In the genomic region with DNA sequence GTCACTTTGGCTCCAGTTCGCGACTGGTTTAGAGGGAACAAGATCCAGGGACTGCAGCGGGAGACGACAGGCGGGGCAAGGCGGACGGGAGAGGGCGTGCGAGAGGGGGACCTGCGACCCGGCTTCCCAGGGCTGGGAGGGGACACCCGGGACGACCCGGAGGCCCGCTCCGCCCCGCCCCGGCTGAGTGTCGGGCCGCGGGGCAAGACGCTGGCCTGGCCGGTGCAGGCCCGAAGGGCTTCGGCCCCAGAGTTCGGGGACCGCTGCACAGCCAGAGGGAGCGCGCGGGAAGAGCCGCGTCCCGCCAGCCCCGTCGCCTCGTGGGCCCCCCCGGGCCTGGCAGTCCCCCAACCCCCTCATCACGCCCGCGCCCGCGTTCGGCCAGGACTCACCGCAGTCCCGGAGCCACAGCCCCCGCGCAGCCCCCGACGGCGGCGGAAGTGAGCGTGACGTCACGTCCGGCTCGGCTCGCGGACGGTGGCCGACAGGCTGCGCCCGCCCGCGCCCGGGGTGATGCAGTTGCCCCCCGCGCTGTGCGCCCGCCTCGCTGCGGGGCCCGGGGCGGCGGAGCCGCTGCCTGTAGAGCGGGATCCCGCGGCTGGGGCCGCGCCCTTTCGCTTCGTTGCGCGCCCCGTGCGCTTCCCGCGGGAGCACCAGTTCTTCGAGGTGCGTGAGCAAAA, we compare ENCODE assay signal across 1 cellular context.
TF ChIP-seq lines count a peak whose summit lies in the region.

A gene with protein sequence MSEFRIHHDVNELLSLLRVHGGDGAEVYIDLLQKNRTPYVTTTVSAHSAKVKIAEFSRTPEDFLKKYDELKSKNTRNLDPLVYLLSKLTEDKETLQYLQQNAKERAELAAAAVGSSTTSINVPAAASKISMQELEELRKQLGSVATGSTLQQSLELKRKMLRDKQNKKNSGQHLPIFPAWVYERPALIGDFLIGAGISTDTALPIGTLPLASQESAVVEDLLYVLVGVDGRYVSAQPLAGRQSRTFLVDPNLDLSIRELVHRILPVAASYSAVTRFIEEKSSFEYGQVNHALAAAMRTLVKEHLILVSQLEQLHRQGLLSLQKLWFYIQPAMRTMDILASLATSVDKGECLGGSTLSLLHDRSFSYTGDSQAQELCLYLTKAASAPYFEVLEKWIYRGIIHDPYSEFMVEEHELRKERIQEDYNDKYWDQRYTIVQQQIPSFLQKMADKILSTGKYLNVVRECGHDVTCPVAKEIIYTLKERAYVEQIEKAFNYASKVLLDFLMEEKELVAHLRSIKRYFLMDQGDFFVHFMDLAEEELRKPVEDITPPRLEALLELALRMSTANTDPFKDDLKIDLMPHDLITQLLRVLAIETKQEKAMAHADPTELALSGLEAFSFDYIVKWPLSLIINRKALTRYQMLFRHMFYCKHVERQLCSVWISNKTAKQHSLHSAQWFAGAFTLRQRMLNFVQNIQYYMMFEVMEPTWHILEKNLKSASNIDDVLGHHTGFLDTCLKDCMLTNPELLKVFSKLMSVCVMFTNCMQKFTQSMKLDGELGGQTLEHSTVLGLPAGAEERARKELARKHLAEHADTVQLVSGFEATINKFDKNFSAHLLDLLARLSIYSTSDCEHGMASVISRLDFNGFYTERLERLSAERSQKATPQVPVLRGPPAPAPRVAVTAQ (minus strand): TSS at position 442 of the 680 bp plus-strand sequence. CDS start 5,931 bp downstream, outside the sequence.
A gene with protein sequence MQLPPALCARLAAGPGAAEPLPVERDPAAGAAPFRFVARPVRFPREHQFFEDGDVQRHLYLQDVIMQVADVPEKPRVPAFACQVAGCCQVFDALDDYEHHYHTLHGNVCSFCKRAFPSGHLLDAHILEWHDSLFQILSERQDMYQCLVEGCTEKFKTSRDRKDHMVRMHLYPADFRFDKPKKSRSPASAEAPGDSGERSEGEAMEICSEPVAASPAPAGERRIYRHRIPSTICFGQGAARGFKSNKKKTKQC (plus strand): TSS at position 484 of the 680 bp plus-strand sequence. CDS start 30 bp downstream, at position 514.

TF ChIP-seq in HEK293, 187 proteins besides CTCF, POLR2A, EP300 and RAD21 (continued from another document and continues in another):
- TF ChIP-seq, protein P1, sequence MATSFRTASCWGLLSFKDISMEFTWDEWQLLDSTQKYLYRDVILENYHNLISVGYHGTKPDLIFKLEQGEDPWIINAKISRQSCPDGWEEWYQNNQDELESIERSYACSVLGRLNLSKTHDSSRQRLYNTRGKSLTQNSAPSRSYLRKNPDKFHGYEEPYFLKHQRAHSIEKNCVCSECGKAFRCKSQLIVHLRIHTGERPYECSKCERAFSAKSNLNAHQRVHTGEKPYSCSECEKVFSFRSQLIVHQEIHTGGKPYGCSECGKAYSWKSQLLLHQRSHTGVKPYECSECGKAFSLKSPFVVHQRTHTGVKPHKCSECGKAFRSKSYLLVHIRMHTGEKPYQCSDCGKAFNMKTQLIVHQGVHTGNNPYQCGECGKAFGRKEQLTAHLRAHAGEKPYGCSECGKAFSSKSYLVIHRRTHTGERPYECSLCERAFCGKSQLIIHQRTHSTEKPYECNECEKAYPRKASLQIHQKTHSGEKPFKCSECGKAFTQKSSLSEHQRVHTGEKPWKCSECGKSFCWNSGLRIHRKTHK (tag by site-specific recombination; IDR thresholded peaks at IDR 0.05) = no peak
- TF ChIP-seq, protein P2, sequence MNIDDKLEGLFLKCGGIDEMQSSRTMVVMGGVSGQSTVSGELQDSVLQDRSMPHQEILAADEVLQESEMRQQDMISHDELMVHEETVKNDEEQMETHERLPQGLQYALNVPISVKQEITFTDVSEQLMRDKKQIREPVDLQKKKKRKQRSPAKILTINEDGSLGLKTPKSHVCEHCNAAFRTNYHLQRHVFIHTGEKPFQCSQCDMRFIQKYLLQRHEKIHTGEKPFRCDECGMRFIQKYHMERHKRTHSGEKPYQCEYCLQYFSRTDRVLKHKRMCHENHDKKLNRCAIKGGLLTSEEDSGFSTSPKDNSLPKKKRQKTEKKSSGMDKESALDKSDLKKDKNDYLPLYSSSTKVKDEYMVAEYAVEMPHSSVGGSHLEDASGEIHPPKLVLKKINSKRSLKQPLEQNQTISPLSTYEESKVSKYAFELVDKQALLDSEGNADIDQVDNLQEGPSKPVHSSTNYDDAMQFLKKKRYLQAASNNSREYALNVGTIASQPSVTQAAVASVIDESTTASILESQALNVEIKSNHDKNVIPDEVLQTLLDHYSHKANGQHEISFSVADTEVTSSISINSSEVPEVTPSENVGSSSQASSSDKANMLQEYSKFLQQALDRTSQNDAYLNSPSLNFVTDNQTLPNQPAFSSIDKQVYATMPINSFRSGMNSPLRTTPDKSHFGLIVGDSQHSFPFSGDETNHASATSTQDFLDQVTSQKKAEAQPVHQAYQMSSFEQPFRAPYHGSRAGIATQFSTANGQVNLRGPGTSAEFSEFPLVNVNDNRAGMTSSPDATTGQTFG (tag by site-specific recombination; IDR thresholded peaks at IDR 0.05; ENCODE audit: borderline replicate concordance) = no peak
- TF ChIP-seq, protein P3, sequence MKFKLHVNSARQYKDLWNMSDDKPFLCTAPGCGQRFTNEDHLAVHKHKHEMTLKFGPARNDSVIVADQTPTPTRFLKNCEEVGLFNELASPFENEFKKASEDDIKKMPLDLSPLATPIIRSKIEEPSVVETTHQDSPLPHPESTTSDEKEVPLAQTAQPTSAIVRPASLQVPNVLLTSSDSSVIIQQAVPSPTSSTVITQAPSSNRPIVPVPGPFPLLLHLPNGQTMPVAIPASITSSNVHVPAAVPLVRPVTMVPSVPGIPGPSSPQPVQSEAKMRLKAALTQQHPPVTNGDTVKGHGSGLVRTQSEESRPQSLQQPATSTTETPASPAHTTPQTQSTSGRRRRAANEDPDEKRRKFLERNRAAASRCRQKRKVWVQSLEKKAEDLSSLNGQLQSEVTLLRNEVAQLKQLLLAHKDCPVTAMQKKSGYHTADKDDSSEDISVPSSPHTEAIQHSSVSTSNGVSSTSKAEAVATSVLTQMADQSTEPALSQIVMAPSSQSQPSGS (tag by site-specific recombination; IDR thresholded peaks at IDR 0.05; ENCODE audit: low read depth) = peak; percentile 51; the same call in 1 of the 2 replicates
- TF ChIP-seq ZBTB17 (tag by site-specific recombination; IDR thresholded peaks at IDR 0.05) (no peak), ZNF335 (tag by site-specific recombination; conservative IDR thresholded peaks at IDR 0.05) (peak; percentile 79), ZNF184 (tag by site-specific recombination; IDR thresholded peaks at IDR 0.05) (peak; percentile 55; the same call in 1 of the 2 replicates), ZNF112 (tag by site-specific recombination; IDR thresholded peaks at IDR 0.05) (no peak), ZNF292 (tag by site-specific recombination; IDR thresholded peaks at IDR 0.05; ENCODE audit: borderline replicate concordance, low read depth) (no peak), HOXC10 (CRISPR knock-in tag; IDR thresholded peaks at IDR 0.05) (no peak), MZF1 (tag by site-specific recombination; IDR thresholded peaks at IDR 0.05; ENCODE audit: borderline replicate concordance) (no peak), GLIS1 (tag by site-specific recombination; IDR thresholded peaks at IDR 0.05) (peak; percentile 54; the same call in 1 of the 2 replicates), ZNF777 (tag by site-specific recombination; IDR thresholded peaks at IDR 0.05; ENCODE audit: borderline replicate concordance) (no peak), ZNF157 (tag by site-specific recombination; IDR thresholded peaks at IDR 0.05) (no peak), ZNF621 (tag by site-specific recombination; IDR thresholded peaks at IDR 0.05) (no peak), ZNF302 (tag by site-specific recombination; IDR thresholded peaks at IDR 0.05; ENCODE audit: low read depth) (no peak), ZNF214 (tag by site-specific recombination; IDR thresholded peaks at IDR 0.05; ENCODE audit: borderline replicate concordance) (no peak), ZNF133 (tag by site-specific recombination; IDR thresholded peaks at IDR 0.05) (no peak), ZFP37 (tag by site-specific recombination; IDR thresholded peaks at IDR 0.05) (no peak), ZNF394 (tag by site-specific recombination; IDR thresholded peaks at IDR 0.05; ENCODE audit: borderline replicate concordance) (no peak), ZNF521 (tag by site-specific recombination; IDR thresholded peaks at IDR 0.05) (no peak), ZBTB20 (tag by site-specific recombination; IDR thresholded peaks at IDR 0.05) (peak; percentile 22; the same call in 1 of the 2 replicates), ZBTB21 (tag by site-specific recombination; IDR thresholded peaks at IDR 0.05) (no peak), ZNF175 (tag by site-specific recombination; IDR thresholded peaks at IDR 0.05) (no peak)
- TF ChIP-seq, protein P4, sequence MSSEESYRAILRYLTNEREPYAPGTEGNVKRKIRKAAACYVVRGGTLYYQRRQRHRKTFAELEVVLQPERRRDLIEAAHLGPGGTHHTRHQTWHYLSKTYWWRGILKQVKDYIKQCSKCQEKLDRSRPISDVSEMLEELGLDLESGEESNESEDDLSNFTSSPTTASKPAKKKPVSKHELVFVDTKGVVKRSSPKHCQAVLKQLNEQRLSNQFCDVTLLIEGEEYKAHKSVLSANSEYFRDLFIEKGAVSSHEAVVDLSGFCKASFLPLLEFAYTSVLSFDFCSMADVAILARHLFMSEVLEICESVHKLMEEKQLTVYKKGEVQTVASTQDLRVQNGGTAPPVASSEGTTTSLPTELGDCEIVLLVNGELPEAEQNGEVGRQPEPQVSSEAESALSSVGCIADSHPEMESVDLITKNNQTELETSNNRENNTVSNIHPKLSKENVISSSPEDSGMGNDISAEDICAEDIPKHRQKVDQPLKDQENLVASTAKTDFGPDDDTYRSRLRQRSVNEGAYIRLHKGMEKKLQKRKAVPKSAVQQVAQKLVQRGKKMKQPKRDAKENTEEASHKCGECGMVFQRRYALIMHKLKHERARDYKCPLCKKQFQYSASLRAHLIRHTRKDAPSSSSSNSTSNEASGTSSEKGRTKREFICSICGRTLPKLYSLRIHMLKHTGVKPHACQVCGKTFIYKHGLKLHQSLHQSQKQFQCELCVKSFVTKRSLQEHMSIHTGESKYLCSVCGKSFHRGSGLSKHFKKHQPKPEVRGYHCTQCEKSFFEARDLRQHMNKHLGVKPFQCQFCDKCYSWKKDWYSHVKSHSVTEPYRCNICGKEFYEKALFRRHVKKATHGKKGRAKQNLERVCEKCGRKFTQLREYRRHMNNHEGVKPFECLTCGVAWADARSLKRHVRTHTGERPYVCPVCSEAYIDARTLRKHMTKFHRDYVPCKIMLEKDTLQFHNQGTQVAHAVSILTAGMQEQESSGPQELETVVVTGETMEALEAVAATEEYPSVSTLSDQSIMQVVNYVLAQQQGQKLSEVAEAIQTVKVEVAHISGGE (tag by site-specific recombination; conservative IDR thresholded peaks at IDR 0.05; ENCODE audit: low read depth) = peak; percentile 65
- TF ChIP-seq, protein P5, sequence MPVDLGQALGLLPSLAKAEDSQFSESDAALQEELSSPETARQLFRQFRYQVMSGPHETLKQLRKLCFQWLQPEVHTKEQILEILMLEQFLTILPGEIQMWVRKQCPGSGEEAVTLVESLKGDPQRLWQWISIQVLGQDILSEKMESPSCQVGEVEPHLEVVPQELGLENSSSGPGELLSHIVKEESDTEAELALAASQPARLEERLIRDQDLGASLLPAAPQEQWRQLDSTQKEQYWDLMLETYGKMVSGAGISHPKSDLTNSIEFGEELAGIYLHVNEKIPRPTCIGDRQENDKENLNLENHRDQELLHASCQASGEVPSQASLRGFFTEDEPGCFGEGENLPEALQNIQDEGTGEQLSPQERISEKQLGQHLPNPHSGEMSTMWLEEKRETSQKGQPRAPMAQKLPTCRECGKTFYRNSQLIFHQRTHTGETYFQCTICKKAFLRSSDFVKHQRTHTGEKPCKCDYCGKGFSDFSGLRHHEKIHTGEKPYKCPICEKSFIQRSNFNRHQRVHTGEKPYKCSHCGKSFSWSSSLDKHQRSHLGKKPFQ (tag by site-specific recombination; IDR thresholded peaks at IDR 0.05) = no peak
- TF ChIP-seq, protein P6, sequence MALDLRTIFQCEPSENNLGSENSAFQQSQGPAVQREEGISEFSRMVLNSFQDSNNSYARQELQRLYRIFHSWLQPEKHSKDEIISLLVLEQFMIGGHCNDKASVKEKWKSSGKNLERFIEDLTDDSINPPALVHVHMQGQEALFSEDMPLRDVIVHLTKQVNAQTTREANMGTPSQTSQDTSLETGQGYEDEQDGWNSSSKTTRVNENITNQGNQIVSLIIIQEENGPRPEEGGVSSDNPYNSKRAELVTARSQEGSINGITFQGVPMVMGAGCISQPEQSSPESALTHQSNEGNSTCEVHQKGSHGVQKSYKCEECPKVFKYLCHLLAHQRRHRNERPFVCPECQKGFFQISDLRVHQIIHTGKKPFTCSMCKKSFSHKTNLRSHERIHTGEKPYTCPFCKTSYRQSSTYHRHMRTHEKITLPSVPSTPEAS (tag by site-specific recombination; IDR thresholded peaks at IDR 0.05) = no peak
- TF ChIP-seq, protein P7, sequence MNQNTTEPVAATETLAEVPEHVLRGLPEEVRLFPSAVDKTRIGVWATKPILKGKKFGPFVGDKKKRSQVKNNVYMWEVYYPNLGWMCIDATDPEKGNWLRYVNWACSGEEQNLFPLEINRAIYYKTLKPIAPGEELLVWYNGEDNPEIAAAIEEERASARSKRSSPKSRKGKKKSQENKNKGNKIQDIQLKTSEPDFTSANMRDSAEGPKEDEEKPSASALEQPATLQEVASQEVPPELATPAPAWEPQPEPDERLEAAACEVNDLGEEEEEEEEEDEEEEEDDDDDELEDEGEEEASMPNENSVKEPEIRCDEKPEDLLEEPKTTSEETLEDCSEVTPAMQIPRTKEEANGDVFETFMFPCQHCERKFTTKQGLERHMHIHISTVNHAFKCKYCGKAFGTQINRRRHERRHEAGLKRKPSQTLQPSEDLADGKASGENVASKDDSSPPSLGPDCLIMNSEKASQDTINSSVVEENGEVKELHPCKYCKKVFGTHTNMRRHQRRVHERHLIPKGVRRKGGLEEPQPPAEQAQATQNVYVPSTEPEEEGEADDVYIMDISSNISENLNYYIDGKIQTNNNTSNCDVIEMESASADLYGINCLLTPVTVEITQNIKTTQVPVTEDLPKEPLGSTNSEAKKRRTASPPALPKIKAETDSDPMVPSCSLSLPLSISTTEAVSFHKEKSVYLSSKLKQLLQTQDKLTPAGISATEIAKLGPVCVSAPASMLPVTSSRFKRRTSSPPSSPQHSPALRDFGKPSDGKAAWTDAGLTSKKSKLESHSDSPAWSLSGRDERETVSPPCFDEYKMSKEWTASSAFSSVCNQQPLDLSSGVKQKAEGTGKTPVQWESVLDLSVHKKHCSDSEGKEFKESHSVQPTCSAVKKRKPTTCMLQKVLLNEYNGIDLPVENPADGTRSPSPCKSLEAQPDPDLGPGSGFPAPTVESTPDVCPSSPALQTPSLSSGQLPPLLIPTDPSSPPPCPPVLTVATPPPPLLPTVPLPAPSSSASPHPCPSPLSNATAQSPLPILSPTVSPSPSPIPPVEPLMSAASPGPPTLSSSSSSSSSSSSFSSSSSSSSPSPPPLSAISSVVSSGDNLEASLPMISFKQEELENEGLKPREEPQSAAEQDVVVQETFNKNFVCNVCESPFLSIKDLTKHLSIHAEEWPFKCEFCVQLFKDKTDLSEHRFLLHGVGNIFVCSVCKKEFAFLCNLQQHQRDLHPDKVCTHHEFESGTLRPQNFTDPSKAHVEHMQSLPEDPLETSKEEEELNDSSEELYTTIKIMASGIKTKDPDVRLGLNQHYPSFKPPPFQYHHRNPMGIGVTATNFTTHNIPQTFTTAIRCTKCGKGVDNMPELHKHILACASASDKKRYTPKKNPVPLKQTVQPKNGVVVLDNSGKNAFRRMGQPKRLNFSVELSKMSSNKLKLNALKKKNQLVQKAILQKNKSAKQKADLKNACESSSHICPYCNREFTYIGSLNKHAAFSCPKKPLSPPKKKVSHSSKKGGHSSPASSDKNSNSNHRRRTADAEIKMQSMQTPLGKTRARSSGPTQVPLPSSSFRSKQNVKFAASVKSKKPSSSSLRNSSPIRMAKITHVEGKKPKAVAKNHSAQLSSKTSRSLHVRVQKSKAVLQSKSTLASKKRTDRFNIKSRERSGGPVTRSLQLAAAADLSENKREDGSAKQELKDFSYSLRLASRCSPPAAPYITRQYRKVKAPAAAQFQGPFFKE (tag by site-specific recombination; IDR thresholded peaks at IDR 0.05; ENCODE audit: borderline replicate concordance) = no peak
